ENCODE assay signal across 17 cellular contexts in the genomic region with DNA sequence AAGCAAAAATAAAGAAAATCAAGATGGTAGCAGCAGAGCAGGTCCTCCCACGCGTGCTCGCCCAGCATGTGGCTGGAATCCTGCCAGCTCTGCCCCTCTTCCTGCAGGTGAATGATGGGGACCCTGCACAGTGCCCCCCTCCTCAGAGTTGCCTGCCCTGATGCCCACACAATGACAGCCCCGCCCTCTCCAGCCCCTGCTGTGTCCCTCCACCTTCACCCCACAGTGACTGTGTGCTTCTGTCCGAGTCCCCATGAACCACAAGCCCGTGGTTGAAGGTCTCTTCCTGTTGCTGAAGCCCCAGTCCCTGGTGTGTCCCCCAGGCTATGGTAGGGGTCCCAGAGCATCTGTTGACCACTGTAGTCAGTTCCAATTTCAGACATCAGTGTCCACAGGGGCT.
DNase-seq lines count a peak whose midpoint lies in the region; ATAC-seq and TF ChIP-seq lines count a peak whose summit lies in the region.
"Had no signal": no experiment of that assay in that cellular context is flagged by ENCODE, and none has a peak within 500 bp of the region (broad histone marks: within the 10 kb centered on the region; RNA-seq: fewer than 3 reads in every experiment).

No MANE protein-coding gene starts in this region.

- DNase-seq in left cardiac atrium (peak; percentile 17), Right ventricle myocardium inferior (ENCODE audit: missing footprints) (no peak), chondrocyte (ENCODE audit: low spot score) (peak; percentile 51), mucosa of descending colon (peak in 2 of 3 donors; percentile 12 to 23), upper lobe of right lung (peak; percentile 54), esophagus squamous epithelium (lab: John Stamatoyannopoulos, UW) (no peak)
- no peak for DNase-seq in CD8-positive, alpha-beta memory T cell
- DNase-seq: Calu3; CD4-positive, CD25-positive, alpha-beta regulatory T cell; DMS79; HFFc6; KG1; NCI-H1436 treated with DMSO at 0.1 percent for 48 hours; NCI-H2081 treated with DMSO at 0.1 percent for 48 hours; NCI-H524; SHP77 treated with DMSO at 0.1 percent for 48 hours had no signal

- H3K4me3 ChIP-seq in mucosa of descending colon: no peak overlapping the region
- H3K4me3 ChIP-seq in upper lobe of right lung: no peak overlapping the region
- no peak overlapping the region for H3K4me3 ChIP-seq in esophagus squamous epithelium
- H3K4me3 ChIP-seq in CD8-positive, alpha-beta memory T cell (ENCODE audit: low read length): no peak overlapping the region

- peaks cover 2% of the 10 kb centered on the region for H3K27me3 Mint-ChIP-seq in chondrocyte (ENCODE audit: low read depth)
- peaks cover 0 to 1% of the 10 kb centered on the region in 2 donors for H3K27me3 Mint-ChIP-seq in CD8-positive, alpha-beta memory T cell
- H3K27me3 Mint-ChIP-seq: CD4-positive, CD25-positive, alpha-beta regulatory T cell had no signal

- H3K4me1 ChIP-seq in mucosa of descending colon (ENCODE audit: low read depth) (peaks cover 4% of the 10 kb centered on the region), upper lobe of right lung (no peaks in the 10 kb centered on the region), esophagus squamous epithelium (peaks cover 0 to 8% (median 0%) of the 10 kb centered on the region in 3 donors)
- H3K4me1 ChIP-seq in CD8-positive, alpha-beta memory T cell (ENCODE audit: insufficient read depth, low read length): peaks cover 6% of the 10 kb centered on the region

- POLR2A ChIA-PET in CD8-positive, alpha-beta memory T cell (lab: Charles Lee): no interaction called here

- H3K4me3 Mint-ChIP-seq in chondrocyte (ENCODE audit: unreplicated experiment): no peak overlapping the region
- peak overlapping the region in 1 of 7 donors; percentile 36 for H3K4me3 Mint-ChIP-seq in CD8-positive, alpha-beta memory T cell
- H3K4me3 Mint-ChIP-seq: CD4-positive, CD25-positive, alpha-beta regulatory T cell; HFFc6 had no signal

- no peak for ATAC-seq in left cardiac atrium
- no peak for ATAC-seq in Right ventricle myocardium inferior
- ATAC-seq in mucosa of descending colon: no peak
- ATAC-seq in upper lobe of right lung: no peak
- ATAC-seq: Panc1 had no signal

- H3K27ac ChIP-seq in upper lobe of right lung (no peak overlapping the region), esophagus squamous epithelium (no peak overlapping the region)
- H3K27ac ChIP-seq in CD8-positive, alpha-beta memory T cell (ENCODE audit: low read depth, low read length): no peak overlapping the region

- peaks cover 2% of the 10 kb centered on the region for H3K36me3 Mint-ChIP-seq in chondrocyte (ENCODE audit: low read depth)
- H3K36me3 Mint-ChIP-seq in CD8-positive, alpha-beta memory T cell: no peaks in the 10 kb centered on the region
- H3K36me3 Mint-ChIP-seq: CD4-positive, CD25-positive, alpha-beta regulatory T cell had no signal

- H3K36me3 ChIP-seq in mucosa of descending colon (ENCODE audit: low read depth): no peaks in the 10 kb centered on the region
- H3K36me3 ChIP-seq in upper lobe of right lung: no peaks in the 10 kb centered on the region
- H3K36me3 ChIP-seq in esophagus squamous epithelium: no peaks in the 10 kb centered on the region
- H3K36me3 ChIP-seq in CD8-positive, alpha-beta memory T cell (ENCODE audit: insufficient read depth, low read length): no peaks in the 10 kb centered on the region

- no peak overlapping the region for H3K27ac Mint-ChIP-seq in chondrocyte (ENCODE audit: unreplicated experiment)
- H3K27ac Mint-ChIP-seq in CD8-positive, alpha-beta memory T cell: peak overlapping the region in 1 of 8 donors; percentile 29
- H3K27ac Mint-ChIP-seq: CD4-positive, CD25-positive, alpha-beta regulatory T cell; HFFc6 had no signal

- WGBS in esophagus squamous epithelium, 2 donors: 88 to 92% methylated on average over 3 to 4 of the region's 6 CpGs

- H3K4me1 Mint-ChIP-seq in chondrocyte (ENCODE audit: low read depth): peaks cover 9% of the 10 kb centered on the region
- H3K4me1 Mint-ChIP-seq in CD8-positive, alpha-beta memory T cell: peaks cover 9 to 15% (median 9%) of the 10 kb centered on the region in 3 donors

- CTCF ChIA-PET in CD8-positive, alpha-beta memory T cell (lab: Charles Lee): no interaction called here

- intact Hi-C loops in left cardiac atrium (cut with DNase I) (no loop called here), Right ventricle myocardium inferior (cut with DNase I) (no loop called here), mucosa of descending colon (cut with DNase I, micrococcal nuclease) (no loop called here), upper lobe of right lung (cut with DNase I) (no loop called here), esophagus squamous epithelium (cut with DNase I) (no loop called here)

- H3K9me3 Mint-ChIP-seq in chondrocyte (ENCODE audit: low read depth): peaks cover 11% of the 10 kb centered on the region
- H3K9me3 Mint-ChIP-seq in CD8-positive, alpha-beta memory T cell: peaks cover 0 to 2% (median 0%) of the 10 kb centered on the region in 5 donors
- H3K9me3 Mint-ChIP-seq: HFFc6 had no signal

- TF ChIP-seq CTCF in chondrocyte (IDR thresholded peaks at IDR 0.05) (no peak), mucosa of descending colon (IDR thresholded peaks at IDR 0.05) (no peak), upper lobe of right lung (IDR thresholded peaks at IDR 0.05) (no peak), esophagus squamous epithelium (IDR thresholded peaks at IDR 0.05) (no peak)

- TF ChIP-seq POLR2A in esophagus squamous epithelium (IDR thresholded peaks at IDR 0.05): no peak

- peaks cover 10% of the 10 kb centered on the region for H3K27me3 ChIP-seq in upper lobe of right lung
- peaks cover 0 to 45% (median 0%) of the 10 kb centered on the region in 4 donors for H3K27me3 ChIP-seq in esophagus squamous epithelium
- no peaks in the 10 kb centered on the region for H3K27me3 ChIP-seq in CD8-positive, alpha-beta memory T cell (ENCODE audit: insufficient read depth, low read length, poor library complexity, severe bottlenecking)

- no peaks in the 10 kb centered on the region for H3K9me3 ChIP-seq in mucosa of descending colon
- H3K9me3 ChIP-seq in upper lobe of right lung: no peaks in the 10 kb centered on the region
- H3K9me3 ChIP-seq in esophagus squamous epithelium: no peaks in the 10 kb centered on the region
- H3K9me3 ChIP-seq in CD8-positive, alpha-beta memory T cell (ENCODE audit: low read length): no peaks in the 10 kb centered on the region

Comparison
In these comparisons a context has a peak if more than half of its experiments do, and no peak if none do; other contexts are left out.
1. DNase-seq: peak in left cardiac atrium (single experiment), chondrocyte (single experiment), mucosa of descending colon (2 of 3) and upper lobe of right lung (single experiment); none in Right ventricle myocardium inferior (single experiment), esophagus squamous epithelium (single experiment) and CD8-positive, alpha-beta memory T cell (0 of 5).